In the genomic region with DNA sequence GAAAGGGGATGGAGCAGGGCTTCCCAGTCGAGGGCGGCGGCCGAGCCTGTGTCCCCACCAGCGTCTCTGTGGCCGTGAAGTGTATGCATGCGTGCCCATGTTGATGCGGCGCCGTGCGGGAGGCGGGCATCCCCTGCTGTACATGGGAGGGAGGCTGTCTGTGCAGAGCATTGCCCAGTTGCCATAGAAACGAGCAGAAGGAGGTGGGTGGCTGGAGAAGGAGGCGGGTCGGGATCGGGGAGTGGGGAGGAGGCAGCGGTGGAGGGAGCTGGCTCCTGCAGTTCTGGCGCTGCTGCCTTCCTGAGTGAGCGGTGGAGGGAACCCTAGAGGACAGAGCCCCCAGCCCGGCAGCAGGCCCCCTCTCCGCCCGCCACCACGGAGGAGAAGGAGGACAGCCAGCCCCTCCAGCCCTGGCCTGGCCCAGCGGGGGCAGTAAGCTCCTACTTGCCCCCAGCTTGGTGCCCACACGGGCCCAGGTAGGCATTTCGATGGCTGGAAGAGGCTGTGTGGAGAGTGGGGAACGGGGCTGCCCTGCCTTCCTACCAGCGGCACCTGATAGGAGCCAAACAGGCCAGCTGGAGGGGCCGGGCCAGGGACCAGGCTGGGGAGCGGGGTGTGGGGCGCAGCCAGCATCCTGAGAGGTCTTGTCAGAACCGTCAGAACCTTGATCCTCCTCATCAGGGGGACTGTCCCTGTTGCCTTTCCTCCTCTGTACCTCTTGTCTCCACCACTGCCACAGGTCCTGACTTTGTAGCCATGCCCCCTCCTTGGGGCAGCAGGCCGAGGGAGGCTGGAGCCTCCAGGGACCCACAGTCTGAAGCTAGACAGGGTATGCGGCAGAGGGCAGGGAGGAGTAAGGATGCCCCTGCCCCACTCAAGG, we compare ENCODE assay signal across 1 cellular context.
TF ChIP-seq lines count a peak whose summit lies in the region.

No MANE protein-coding gene starts in this region.

TF ChIP-seq in H1, 55 proteins besides CTCF, POLR2A, EP300 and RAD21:
- TF ChIP-seq, protein P1, sequence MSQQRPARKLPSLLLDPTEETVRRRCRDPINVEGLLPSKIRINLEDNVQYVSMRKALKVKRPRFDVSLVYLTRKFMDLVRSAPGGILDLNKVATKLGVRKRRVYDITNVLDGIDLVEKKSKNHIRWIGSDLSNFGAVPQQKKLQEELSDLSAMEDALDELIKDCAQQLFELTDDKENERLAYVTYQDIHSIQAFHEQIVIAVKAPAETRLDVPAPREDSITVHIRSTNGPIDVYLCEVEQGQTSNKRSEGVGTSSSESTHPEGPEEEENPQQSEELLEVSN (IDR thresholded peaks at IDR 0.05) = no peak
- peak; percentile 5; the same call in 1 of the 2 replicates for TF ChIP-seq SUZ12 (IDR thresholded peaks at IDR 0.05; ENCODE audit: low read length)
- TF ChIP-seq HDAC6 (IDR thresholded peaks at IDR 0.05; ENCODE audit: low read depth, low read length) = no peak
- TF ChIP-seq CTBP2 (IDR thresholded peaks at IDR 0.05; ENCODE audit: borderline replicate concordance, insufficient read depth, insufficient read length, low read length) = peak; percentile 85
- TF ChIP-seq, protein P2, sequence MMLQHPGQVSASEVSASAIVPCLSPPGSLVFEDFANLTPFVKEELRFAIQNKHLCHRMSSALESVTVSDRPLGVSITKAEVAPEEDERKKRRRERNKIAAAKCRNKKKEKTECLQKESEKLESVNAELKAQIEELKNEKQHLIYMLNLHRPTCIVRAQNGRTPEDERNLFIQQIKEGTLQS (IDR thresholded peaks at IDR 0.05; ENCODE audit: insufficient read depth, low read depth, low read length) = no peak
- TF ChIP-seq KDM4A (IDR thresholded peaks at IDR 0.05; ENCODE audit: low read depth, low read length, severe bottlenecking) = peak; percentile 86
- no peak for TF ChIP-seq MAFK (IDR thresholded peaks at IDR 0.05; ENCODE audit: low read depth, low read length)
- TF ChIP-seq ASH2L (IDR thresholded peaks at IDR 0.05; ENCODE audit: low read length) = peak; percentile 85
- no peak for TF ChIP-seq TCF12 (IDR thresholded peaks at IDR 0.05; ENCODE audit: low read depth, low read length)
- peak; percentile 1 for TF ChIP-seq EZH2 (IDR thresholded peaks at IDR 0.05; ENCODE audit: low read depth, low read length, severe bottlenecking)
- no peak for TF ChIP-seq FOSL1 (IDR thresholded peaks at IDR 0.05; ENCODE audit: insufficient read depth, low read depth, low read length)
- TF ChIP-seq RFX5 (IDR thresholded peaks at IDR 0.05; ENCODE audit: borderline replicate concordance, low read depth, low read length) = no peak
- peak; percentile 78 for TF ChIP-seq RBBP5 (IDR thresholded peaks at IDR 0.05; ENCODE audit: borderline replicate concordance, low read depth, low read length)
- no peak for TF ChIP-seq KDM5A (IDR thresholded peaks at IDR 0.05; ENCODE audit: low read length)
- TF ChIP-seq PHF8 (conservative IDR thresholded peaks at IDR 0.05; ENCODE audit: low read depth, low read length) = no peak
- no peak for TF ChIP-seq TBP (IDR thresholded peaks at IDR 0.05; ENCODE audit: low read depth, low read length)
- no peak for TF ChIP-seq SP4 (IDR thresholded peaks at IDR 0.05; ENCODE audit: low read length)
- TF ChIP-seq YY1 (IDR thresholded peaks at IDR 0.05; ENCODE audit: low read depth, low read length) = no peak
- TF ChIP-seq SIN3A (conservative IDR thresholded peaks at IDR 0.05 in 1 of 2, IDR thresholded peaks at IDR 0.05 in 1 of 2; ENCODE audit: low read depth in 1 of 2, low read length in 2 of 2) = no peak; a peak in 1 of 4 replicates
- TF ChIP-seq POU5F1 (IDR thresholded peaks at IDR 0.05; ENCODE audit: low read depth, low read length) = no peak
- TF ChIP-seq BCL11A (IDR thresholded peaks at IDR 0.05; ENCODE audit: low read depth in 2 of 2, low read length in 2 of 2) = no peak
- TF ChIP-seq SP1 (IDR thresholded peaks at IDR 0.05; ENCODE audit: low read depth, low read length) = no peak
- no peak for TF ChIP-seq NANOG (IDR thresholded peaks at IDR 0.05; ENCODE audit: insufficient read depth, low read depth, low read length, poor library complexity, severe bottlenecking)
TF ChIP-seq in H1: peak in this region for 6.
